Comparison of ENCODE assay signal across 11 cellular contexts in the genomic region with DNA sequence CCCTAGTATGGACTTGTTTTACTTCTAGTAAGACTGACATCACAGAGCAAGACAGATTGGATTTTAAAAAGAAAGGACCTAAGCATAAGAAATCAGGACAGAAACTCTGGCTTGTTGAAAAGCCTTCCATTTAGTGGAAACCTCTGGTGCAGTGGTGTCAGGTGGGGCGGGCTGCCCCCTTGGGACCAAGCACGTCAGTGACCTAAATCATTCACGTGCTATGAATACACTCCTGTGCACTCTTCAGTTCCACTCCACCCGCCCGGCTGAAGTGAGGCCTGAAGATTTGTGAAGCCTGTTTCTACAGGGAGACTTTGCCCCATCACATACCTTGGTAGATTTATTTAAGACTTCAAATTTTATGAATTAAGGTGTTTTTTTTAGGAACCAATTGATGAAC. TPM values are rescaled to one million over a fixed set of nuclear protein-coding genes. Genes with fewer than 3 reads are reported as not detected.
DNase-seq lines count a peak whose midpoint lies in the region; ATAC-seq lines count a peak whose summit lies in the region.
"Had no signal": no experiment of that assay in that cellular context is flagged by ENCODE, and none has a peak within 500 bp of the region (broad histone marks: within the 10 kb centered on the region; RNA-seq: fewer than 3 reads in every experiment).

No MANE protein-coding gene starts in this region.

- H3K4me3 Mint-ChIP-seq in activated naive CD4-positive, alpha-beta T cell treated with anti-CD3 and anti-CD28 coated beads for 36 hours: no peak overlapping the region

- no peak overlapping the region for H3K27ac Mint-ChIP-seq in activated naive CD4-positive, alpha-beta T cell treated with anti-CD3 and anti-CD28 coated beads for 36 hours

- intact Hi-C loops in activated naive CD4-positive, alpha-beta T cell treated with anti-CD3 and anti-CD28 coated beads for 36 hours (cut with micrococcal nuclease): no loop called here

- H3K36me3 Mint-ChIP-seq in activated naive CD4-positive, alpha-beta T cell treated with anti-CD3 and anti-CD28 coated beads for 36 hours (ENCODE audit: low read depth): no peaks in the 10 kb centered on the region

- ATAC-seq in GM18858 (IDR thresholded peaks at IDR 0.05; ENCODE audit: unreplicated experiment): peak; percentile 72
- ATAC-seq in GM21825 (IDR thresholded peaks at IDR 0.05; ENCODE audit: unreplicated experiment): peak; percentile 82
- ATAC-seq in HG03460 (IDR thresholded peaks at IDR 0.05; ENCODE audit: unreplicated experiment): peak; percentile 69
- ATAC-seq in HG03045 (IDR thresholded peaks at IDR 0.05; ENCODE audit: unreplicated experiment): no peak
- ATAC-seq: gastrocnemius medialis, SK-N-SH treated with all-trans-retinoic acid at 6 μM for 48 hours had no signal

- no peaks in the 10 kb centered on the region for H3K4me1 Mint-ChIP-seq in activated naive CD4-positive, alpha-beta T cell treated with anti-CD3 and anti-CD28 coated beads for 36 hours (ENCODE audit: low read depth)

- H3K27me3 Mint-ChIP-seq in activated naive CD4-positive, alpha-beta T cell treated with anti-CD3 and anti-CD28 coated beads for 36 hours (ENCODE audit: low read depth): no peaks in the 10 kb centered on the region

- DNase-seq in iPS-NIHi7 (ENCODE audit: extremely low spot score) (peak; percentile 41), NCI-H2196 (lab: John Stamatoyannopoulos, UW; ENCODE audit: unreplicated experiment) (no peak), dedifferentiated amniotic fluid mesenchymal stem cell (ENCODE audit: extremely low spot score) (no peak)
- DNase-seq in activated naive CD4-positive, alpha-beta T cell treated with anti-CD3 and anti-CD28 coated beads for 36 hours: no peak
- DNase-seq: central memory CD4-positive, alpha-beta T cell; gastrocnemius medialis had no signal

- no peaks in the 10 kb centered on the region for H3K9me3 Mint-ChIP-seq in activated naive CD4-positive, alpha-beta T cell treated with anti-CD3 and anti-CD28 coated beads for 36 hours

- CTCF ChIA-PET in activated naive CD4-positive, alpha-beta T cell treated with anti-CD3 and anti-CD28 coated beads for 36 hours (lab: Charles Lee): interaction anchor here (2.5 kb wide), 1 partner anchor 104 kb away, joined by 29 read pairs; no protein-coding TSS in a partner anchor

RNA-seq across cellular contexts. Expression of a gene that starts 58.2 kb away (rescaled TPM):
- total RNA-seq in activated naive CD4-positive, alpha-beta T cell treated with anti-CD3 and anti-CD28 coated beads for 36 hours: 10 to 100 TPM; 12.6 to 13.8 TPM

RNA-seq across cellular contexts. Expression of a gene that starts 58.9 kb away (rescaled TPM):
- total RNA-seq in activated naive CD4-positive, alpha-beta T cell treated with anti-CD3 and anti-CD28 coated beads for 36 hours: 1 to 10 TPM; 1.6 to 2.9 TPM
